ENCODE assay signal across 22 cellular contexts in the genomic region with DNA sequence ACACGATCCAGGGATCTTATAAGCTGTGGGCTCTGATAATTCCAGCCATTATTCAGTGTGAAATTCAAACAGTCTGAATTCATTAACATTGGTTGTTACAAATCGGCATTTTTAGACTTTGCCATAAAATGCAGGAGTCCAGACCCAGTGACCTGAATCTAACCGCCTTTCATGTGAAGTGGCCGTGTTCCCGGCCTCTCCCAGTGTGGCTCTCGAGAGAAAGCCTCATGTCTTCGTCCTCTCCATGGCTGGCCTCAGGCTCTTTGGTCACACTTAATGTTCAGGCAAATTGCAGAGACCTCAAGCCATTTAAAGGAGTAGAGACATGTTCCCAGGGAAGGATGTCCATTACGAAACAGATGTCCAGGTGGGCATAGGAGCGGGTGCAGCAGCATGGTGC. TPM values are rescaled to one million over a fixed set of nuclear protein-coding genes. Genes with fewer than 3 reads are reported as not detected.
DNase-seq lines count a peak whose midpoint lies in the region; ATAC-seq and TF ChIP-seq lines count a peak whose summit lies in the region.
"Had no signal": no experiment of that assay in that cellular context is flagged by ENCODE, and none has a peak within 500 bp of the region (broad histone marks: within the 10 kb centered on the region; RNA-seq: fewer than 3 reads in every experiment).

No MANE protein-coding gene starts in this region.

- H3K27ac Mint-ChIP-seq in brain: peak overlapping the region in 4 of 5 experiments; percentile 60 to 81 (median 72)
- H3K27ac Mint-ChIP-seq: CD4-positive, CD25-positive, alpha-beta regulatory T cell had no signal

- no peak overlapping the region for H2AK5ac ChIP-seq in mesenchymal stem cell (ENCODE audit: low read length, severe bottlenecking)

- H2BK12ac ChIP-seq in mesenchymal stem cell (ENCODE audit: low read length in 2 of 2): peak overlapping the region; percentile 3 to 14

- H3K27me3 ChIP-seq in mesenchymal stem cell (ENCODE audit: control insufficient read depth in 1 of 2, insufficient read depth in 1 of 2, low read length in 2 of 2): no peaks in the 10 kb centered on the region
- no peaks in the 10 kb centered on the region for H3K27me3 ChIP-seq in thyroid gland
- H3K27me3 ChIP-seq: Peyer's patch had no signal

- no peak overlapping the region for H2AFZ ChIP-seq in mesenchymal stem cell (ENCODE audit: low read depth, low read length)

- no peak overlapping the region for H3K4me3 ChIP-seq in mesenchymal stem cell (ENCODE audit: insufficient read depth in 1 of 2, low read depth in 1 of 2, low read length in 2 of 2)
- no peak overlapping the region for H3K4me3 ChIP-seq in thyroid gland (replicated peaks in 1 of 3)
- H3K4me3 ChIP-seq: K562, Peyer's patch had no signal

- H3K9me3 ChIP-seq in mesenchymal stem cell (ENCODE audit: control insufficient read depth, low read length): no peaks in the 10 kb centered on the region
- H3K9me3 ChIP-seq in thyroid gland: no peaks in the 10 kb centered on the region
- H3K9me3 ChIP-seq: Peyer's patch had no signal

- peaks cover 37% of the 10 kb centered on the region for H3K79me1 ChIP-seq in mesenchymal stem cell (replicated peaks; ENCODE audit: low read length, poor library complexity, severe bottlenecking)

- no peak for TF ChIP-seq CTCF in brain (conservative IDR thresholded peaks at IDR 0.05)
- TF ChIP-seq CTCF in thyroid gland (IDR thresholded peaks at IDR 0.05): no peak

- peak overlapping the region in 1 of 2 experiments; percentile 69 for H3K18ac ChIP-seq in mesenchymal stem cell (ENCODE audit: low read depth in 1 of 2, low read length in 2 of 2)

- 94% methylated on average over 9 of the region's 9 CpGs for WGBS in mesenchymal stem cell
- 53 to 65% methylated on average over 9 of the region's 9 CpGs for WGBS in thyroid gland, 2 donors

- H3K36me3 Mint-ChIP-seq in brain: peaks cover 35% of the 10 kb centered on the region
- H3K36me3 Mint-ChIP-seq: CD4-positive, CD25-positive, alpha-beta regulatory T cell had no signal

- no peak for TF ChIP-seq POLR2A in thyroid gland (IDR thresholded peaks at IDR 0.05)

- intact Hi-C loops in thyroid gland (cut with DNase I): no loop called here

- H3K4ac ChIP-seq in mesenchymal stem cell (ENCODE audit: low read depth in 1 of 2, low read length in 2 of 2): peak overlapping the region; percentile 25 to 62

- H2BK5ac ChIP-seq in mesenchymal stem cell (ENCODE audit: low read depth, low read length, poor library complexity, severe bottlenecking): no peak overlapping the region

- H4K91ac ChIP-seq in mesenchymal stem cell (ENCODE audit: low read length): peak overlapping the region; percentile 81

- H3K9me3 Mint-ChIP-seq in brain: no peaks in the 10 kb centered on the region
- H3K9me3 Mint-ChIP-seq: CD4-positive, CD25-positive, alpha-beta regulatory T cell; H9 had no signal

- no peak for ATAC-seq in GM19467 (IDR thresholded peaks at IDR 0.05; ENCODE audit: unreplicated experiment)
- ATAC-seq: HepG2, K562 had no signal

- peak; percentile 38 for DNase-seq in RPMI7951 (ENCODE audit: low read depth)
- DNase-seq in mesenchymal stem cell: no peak
- peak; percentile 82 to 83 for DNase-seq in thyroid gland
- DNase-seq in NCI-H2227 (lab: John Stamatoyannopoulos, UW; ENCODE audit: unreplicated experiment): no peak
- no peak for DNase-seq in stimulated activated naive CD4-positive, alpha-beta T cell (lab: John Stamatoyannopoulos, UW)
- DNase-seq: CD4-positive, CD25-positive, alpha-beta regulatory T cell; EL; H9; NCI-H1092; NCI-H1436; NCI-H187 treated with DMSO at 0.1 percent for 48 hours; NCI-H2107; NCI-H2227 treated with DMSO at 0.1 percent for 48 hours; NCI-H510A; NCI-H774; Right ventricle myocardium superior had no signal

- no peak overlapping the region for H3K9ac ChIP-seq in mesenchymal stem cell (ENCODE audit: low read length)

- H3K14ac ChIP-seq in mesenchymal stem cell (ENCODE audit: low read length in 2 of 2): peak overlapping the region in 1 of 2 experiments; percentile 63

- H3K4me1 ChIP-seq in mesenchymal stem cell (ENCODE audit: control insufficient read depth, insufficient read depth, low read depth, low read length): peaks cover 24% of the 10 kb centered on the region
- peaks cover 40 to 69% of the 10 kb centered on the region in 2 donors for H3K4me1 ChIP-seq in thyroid gland

- H2BK120ac ChIP-seq in mesenchymal stem cell (ENCODE audit: low read depth, low read length): no peak overlapping the region

- H3K23ac ChIP-seq in mesenchymal stem cell (ENCODE audit: low read length in 2 of 2): no peak overlapping the region

- H3K36me3 ChIP-seq in mesenchymal stem cell (ENCODE audit: control insufficient read depth in 1 of 2, insufficient read depth in 2 of 2, low read depth in 1 of 2, low read length in 2 of 2) (peaks cover 37 to 49% of the 10 kb centered on the region in 2 experiments), thyroid gland (no peaks in the 10 kb centered on the region)

- H3K4me3 Mint-ChIP-seq in brain: peak overlapping the region in 1 of 5 experiments; percentile 29
- H3K4me3 Mint-ChIP-seq: CD4-positive, CD25-positive, alpha-beta regulatory T cell had no signal

- H3K27ac ChIP-seq in mesenchymal stem cell (ENCODE audit: low read length, poor library complexity, severe bottlenecking) (no peak overlapping the region), thyroid gland (no peak overlapping the region)
- H3K27ac ChIP-seq: HL-60 had no signal

- peaks cover 99% of the 10 kb centered on the region for H3K4me1 Mint-ChIP-seq in brain
- H3K4me1 Mint-ChIP-seq: CD4-positive, CD25-positive, alpha-beta regulatory T cell had no signal

- H4K8ac ChIP-seq in mesenchymal stem cell (ENCODE audit: low read length): no peak overlapping the region

- H2BK15ac ChIP-seq in mesenchymal stem cell (ENCODE audit: low read depth, poor library complexity, severe bottlenecking): peak overlapping the region; percentile 19

- H3K4me2 ChIP-seq in mesenchymal stem cell (ENCODE audit: low read length, poor library complexity, severe bottlenecking): no peak overlapping the region

- peaks cover 5% of the 10 kb centered on the region for H3K27me3 Mint-ChIP-seq in brain
- H3K27me3 Mint-ChIP-seq: CD4-positive, CD25-positive, alpha-beta regulatory T cell had no signal

RNA-seq across cellular contexts. Expression of a gene that starts 59.3 kb away (rescaled TPM):
- total RNA-seq in RPMI7951 (2014; rRNA removed; shearing (Covaris generic)): 45.4 and 48.1 TPM in 2 replicates
- 37.8 TPM for polyA plus RNA-seq in brain (ENCODE audit: insufficient read depth, low read depth, low replicate concordance)
- polyA plus RNA-seq in mesenchymal stem cell (2013, experiment 1 of 2): 58.2 TPM
- polyA plus RNA-seq in mesenchymal stem cell (2013, experiment 2 of 2): 55.7 TPM
- 100 to 1,000 TPM in 3 of 4 donors, 10 to 100 TPM in 1; 92.4 to 136 (median 125) TPM for total RNA-seq in thyroid gland
- total RNA-seq: HepG2 had no signal

Comparison
In these comparisons a context has a peak if more than half of its experiments do, and no peak if none do; other contexts are left out.
1. DNase-seq: peak in RPMI7951 (single experiment) and thyroid gland (2 of 2); none in mesenchymal stem cell (single experiment), NCI-H2227 (single experiment) and stimulated activated naive CD4-positive, alpha-beta T cell (0 of 6).